ENCODE assay signal across 8 cellular contexts in genomic region chr6:70413114-70413828, GRCh38. TPM values are rescaled to one million over a fixed set of nuclear protein-coding genes. Genes with fewer than 3 reads are reported as not detected.
DNase-seq lines count a peak whose midpoint lies in the region; ATAC-seq and TF ChIP-seq lines count a peak whose summit lies in the region.

Gene FAM135A, plus strand, starts transcription at chr6:70413508. Its CDS starts 14,835 bp downstream, at chr6:70428343.

- H3K9me3 ChIP-seq in left lung = no peaks in the 10 kb centered on the region

- peaks cover 26% of the 10 kb centered on the region for H3K36me3 Mint-ChIP-seq in dendritic cell treated with granulocyte-macrophage colony-stimulating factor and Interleukin-4, amounts not matched to agents 40 ng/mL and 50 ng/mL, for 4 days (ENCODE audit: low read depth)

- intact Hi-C loops in dendritic cell treated with granulocyte-macrophage colony-stimulating factor and Interleukin-4, amounts not matched to agents 40 ng/mL and 50 ng/mL, for 4 days (cut with micrococcal nuclease) = loop anchor here (5.0 to 10.0 kb wide), 3 partner anchors 152 to 616 kb away; partner anchors contain the start of genes LMBRD1 and SDHAF4
- intact Hi-C loops in left lung (cut with DNase I) = no loop called here

- CTCF ChIA-PET in BJ (lab: Yijun Ruan, JAX) = interaction anchor here (2.9 kb wide), 1 partner anchor 44 kb away, joined by 10 read pairs; no protein-coding TSS in a partner anchor

- no peaks in the 10 kb centered on the region for H3K9me3 Mint-ChIP-seq in dendritic cell treated with granulocyte-macrophage colony-stimulating factor and Interleukin-4, amounts not matched to agents 40 ng/mL and 50 ng/mL, for 4 days

- no peaks in the 10 kb centered on the region for H3K27me3 ChIP-seq in BJ (ENCODE audit: control insufficient read depth, insufficient read depth, low read length)
- H3K27me3 ChIP-seq in left lung = no peaks in the 10 kb centered on the region

- H3K36me3 ChIP-seq in BJ (ENCODE audit: control insufficient read depth, insufficient read depth, low read length) = no peaks in the 10 kb centered on the region
- H3K36me3 ChIP-seq in left lung = peaks cover 0 to 4% of the 10 kb centered on the region in 2 donors

- peak within 1 kb of the TSS; percentile 82 for H3K27ac Mint-ChIP-seq in dendritic cell treated with granulocyte-macrophage colony-stimulating factor and Interleukin-4, amounts not matched to agents 40 ng/mL and 50 ng/mL, for 4 days

- H3K4me1 Mint-ChIP-seq in dendritic cell treated with granulocyte-macrophage colony-stimulating factor and Interleukin-4, amounts not matched to agents 40 ng/mL and 50 ng/mL, for 4 days (ENCODE audit: low read depth) = peaks cover 33% of the 10 kb centered on the region

- TF ChIP-seq CTCF in BJ (IDR thresholded peaks at IDR 0.05; ENCODE audit: insufficient read depth, low read depth, low read length) (no peak), left lung (IDR thresholded peaks at IDR 0.05) (no peak)

- POLR2A ChIA-PET in BJ (lab: Charles Lee) = interaction anchor here (0.6 to 0.7 kb wide), 2 partner anchors 15 to 462 kb away, joined by 3 read pairs; no protein-coding TSS in a partner anchor

- peak within 1 kb of the TSS; percentile 77 to 78 for H3K27ac ChIP-seq in left lung

- peak within 1 kb of the TSS; percentile 97 for H3K4me3 Mint-ChIP-seq in dendritic cell treated with granulocyte-macrophage colony-stimulating factor and Interleukin-4, amounts not matched to agents 40 ng/mL and 50 ng/mL, for 4 days

- H3K27me3 Mint-ChIP-seq in dendritic cell treated with granulocyte-macrophage colony-stimulating factor and Interleukin-4, amounts not matched to agents 40 ng/mL and 50 ng/mL, for 4 days = no peaks in the 10 kb centered on the region

- peak; percentile 85 for DNase-seq in BJ (ENCODE audit: low read depth)
- DNase-seq in GM19240 (ENCODE audit: insufficient read length, low spot score) = peak; percentile 77
- DNase-seq in NCI-H526 (lab: John Stamatoyannopoulos, UW) = peak; percentile 97 to 99
- DNase-seq in activated CD4-positive, alpha-beta T cell treated with anti-CD3 and anti-CD28 coated beads, Interleukin-2, amount 50 U/mL, for 24 hours (ENCODE audit: low read depth in 1 of 2, low spot score in 1 of 2) = peak; percentile 80 to 88
- DNase-seq in left lung = peak; percentile 99
- DNase-seq in stimulated activated CD4-positive, alpha-beta T cell treated with anti-CD3 and anti-CD28 coated beads, Interleukin-2, amount 100 ng/mL, for 48 hours = peak; percentile 90 to 94

- H3K4me1 ChIP-seq in left lung = peaks cover 0 to 14% of the 10 kb centered on the region in 2 donors

- ATAC-seq in HG03460 (IDR thresholded peaks at IDR 0.05; ENCODE audit: unreplicated experiment) (peak; percentile 83), left lung (peak; percentile 99)

- H3K4me3 ChIP-seq in BJ (ENCODE audit: low read depth, low read length) = peak within 1 kb of the TSS; percentile 85
- H3K4me3 ChIP-seq in left lung = peak within 1 kb of the TSS; percentile 89 to 95

RNA-seq across cellular contexts. Expression of gene FAM135A, which starts in this region (rescaled TPM):
- polyA plus RNA-seq in BJ (2011; rRNA removed) = 2.9 and 6.2 TPM in 2 replicates
- 6.5 and 7.1 TPM in 2 replicates for polyA minus RNA-seq in BJ (2011; rRNA and poly(A)+ RNA removed)
- total RNA-seq in left lung = 10 to 100 TPM; 26.4 to 28.8 TPM

Comparison
In these comparisons a context has a peak if more than half of its experiments do, and no peak if none do; other contexts are left out.
1. Peak in every context shown above with its lines: DNase-seq, ATAC-seq, H3K4me3 ChIP-seq and H3K27ac ChIP-seq.